17 cellular contexts compared by ENCODE assay signal in genomic region chr12:53961025-53961761, GRCh38. TPM values are rescaled to one million over a fixed set of nuclear protein-coding genes. Genes with fewer than 3 reads are reported as not detected.
DNase-seq lines count a peak whose midpoint lies in the region; TF ChIP-seq lines count a peak whose summit lies in the region.
"Had no signal": no experiment of that assay in that cellular context is flagged by ENCODE, and none has a peak within 500 bp of the region (broad histone marks: within the 10 kb centered on the region; RNA-seq: fewer than 3 reads in every experiment).

No MANE protein-coding gene starts in this region.

- TF ChIP-seq EP300 in SK-N-SH (IDR thresholded peaks at IDR 0.05; ENCODE audit: borderline replicate concordance in 1 of 2, low read depth in 1 of 2, low read length in 1 of 2) = no peak

- peaks cover 12% of the 10 kb centered on the region; the same call in 1 of the 2 replicates for H4K20me1 ChIP-seq in SK-N-SH (ENCODE audit: insufficient read depth)

- no peaks in the 10 kb centered on the region for H3F3A ChIP-seq in SK-N-SH (replicated peaks; ENCODE audit: insufficient read depth)

- H3K9ac ChIP-seq in SK-N-SH (no peak overlapping the region), skeletal muscle satellite cell (ENCODE audit: low read depth, low read length) (peak overlapping the region; percentile 70)

- WGBS in SK-N-SH (ENCODE audit: low lambda C conversion rate) = 14% methylated on average over 35 of the region's 72 CpGs

- no peaks in the 10 kb centered on the region for H3K9me2 ChIP-seq in SK-N-SH

- H3K27ac ChIP-seq in SK-N-SH (ENCODE audit: low read depth in 2 of 2, low read length in 1 of 2) = no peak overlapping the region
- H3K27ac ChIP-seq: heart left ventricle had no signal

- H3K36me3 ChIP-seq in SK-N-SH (replicated peaks in 1 of 2; ENCODE audit: control insufficient read depth in 1 of 2, insufficient read depth in 2 of 2, low read length in 1 of 2) (no peaks in the 10 kb centered on the region), skeletal muscle satellite cell (ENCODE audit: insufficient read depth, low read length) (no peaks in the 10 kb centered on the region)
- H3K36me3 ChIP-seq: heart left ventricle had no signal

- POLR2A ChIA-PET in SK-N-SH (lab: Yijun Ruan, JAX) = interaction anchor here (1.2 kb wide), 1 partner anchor 9 kb away, joined by 3 read pairs; no protein-coding TSS in a partner anchor

- DNase-seq in SK-N-SH = peak; percentile 80
- no peak for DNase-seq in fibroblast of mammary gland (ENCODE audit: low read depth)
- DNase-seq in MV-4-11 (lab: John Stamatoyannopoulos, UW) = no peak
- no peak for DNase-seq in DMS79 treated with DMSO at 0.1 percent for 48 hours (lab: John Stamatoyannopoulos, UW)
- DNase-seq: activated CD4-positive, alpha-beta T cell treated with anti-CD3 and anti-CD28 coated beads for 36 hours; activated T-cell treated with anti-CD3 and anti-CD28 coated beads, Interleukin-2, amount 50 U/mL, for 72 hours; CD4-positive, alpha-beta memory T cell; heart left ventricle; HFFc6; natural killer cell; NCI-H1092; small intestine; T-cell had no signal

- H3K4me3 ChIP-seq in SK-N-SH (ENCODE audit: low read depth in 2 of 2, low read length in 1 of 2) (no peak overlapping the region), fibroblast of mammary gland (ENCODE audit: control insufficient read depth, low read depth, low read length) (no peak overlapping the region), skeletal muscle satellite cell (ENCODE audit: low read length) (peak overlapping the region; percentile 62)
- H3K4me3 ChIP-seq: heart left ventricle had no signal

- CTCF ChIA-PET in SK-N-SH (lab: Yijun Ruan, JAX) = interaction anchor here (0.6 to 1.9 kb wide), 11 partner anchors 9 to 253 kb away, joined by 3 to 11 read pairs (median 3); partner anchors contain the start of genes HOXC10 and HOXC13

- H3K4me2 ChIP-seq in SK-N-SH (no peak overlapping the region), skeletal muscle satellite cell (ENCODE audit: low read length) (peak overlapping the region; percentile 68)

- H3K27me3 ChIP-seq in SK-N-SH (ENCODE audit: insufficient read depth) (peaks cover 98% of the 10 kb centered on the region), skeletal muscle satellite cell (ENCODE audit: control insufficient read depth, insufficient read depth, low read length) (no peaks in the 10 kb centered on the region)

- no peaks in the 10 kb centered on the region; a peak in 1 of 4 replicates for H3K4me1 ChIP-seq in SK-N-SH (ENCODE audit: control insufficient read depth in 1 of 2, insufficient read depth in 2 of 2, low read depth in 1 of 2, low read length in 1 of 2)
- peaks cover 48% of the 10 kb centered on the region for H3K4me1 ChIP-seq in skeletal muscle satellite cell (ENCODE audit: control insufficient read depth, insufficient read depth, low read length)

- no peaks in the 10 kb centered on the region for H3K79me2 ChIP-seq in SK-N-SH (ENCODE audit: insufficient read depth)

- TF ChIP-seq RAD21 in SK-N-SH (IDR thresholded peaks at IDR 0.05; ENCODE audit: low read length) = no peak

- peak; percentile 18; the same call in 1 of the 2 replicates for TF ChIP-seq CTCF in SK-N-SH (IDR thresholded peaks at IDR 0.05)
- peak; percentile 16 for TF ChIP-seq CTCF in fibroblast of mammary gland (conservative IDR thresholded peaks at IDR 0.05; ENCODE audit: control insufficient read depth, insufficient read depth, low read depth, low read length)

- no peak overlapping the region for H2AFZ ChIP-seq in SK-N-SH (ENCODE audit: low read depth)

- no peaks in the 10 kb centered on the region for H3K9me3 ChIP-seq in SK-N-SH
- no peaks in the 10 kb centered on the region for H3K9me3 ChIP-seq in skeletal muscle satellite cell (replicated peaks; ENCODE audit: low read length)
- H3K9me3 ChIP-seq: heart left ventricle had no signal

TF ChIP-seq in SK-N-SH, 30 proteins besides CTCF, POLR2A, EP300 and RAD21:
- no peak for TF ChIP-seq USF1 (IDR thresholded peaks at IDR 0.05; ENCODE audit: borderline replicate concordance, low read depth)
- no peak for TF ChIP-seq TCF12 (IDR thresholded peaks at IDR 0.05)
- no peak for TF ChIP-seq MEF2A (IDR thresholded peaks at IDR 0.05; ENCODE audit: borderline replicate concordance, low read depth)
- no peak for TF ChIP-seq GABPA (IDR thresholded peaks at IDR 0.05; ENCODE audit: low read depth)
- TF ChIP-seq PBX3 (IDR thresholded peaks at IDR 0.05) = no peak
- no peak for TF ChIP-seq ELF1 (IDR thresholded peaks at IDR 0.05)
- TF ChIP-seq TAF1 (IDR thresholded peaks at IDR 0.05; ENCODE audit: borderline replicate concordance, low read depth, low read length) = no peak

RNA-seq across cellular contexts. Expression of gene HOXC12, which starts 6.5 kb away (rescaled TPM):
- not detected in 2 replicates for polyA plus RNA-seq in SK-N-SH (2012; rRNA removed)
- polyA plus RNA-seq in SK-N-SH (2012; cell fraction: cytosol; rRNA removed) = not detected in 2 replicates
- polyA plus RNA-seq in SK-N-SH (2012; cell fraction: nucleus; rRNA removed) = not detected in 2 replicates
- not detected in 2 replicates for total RNA-seq in skeletal muscle satellite cell (2012; rRNA removed)
- total RNA-seq: activated CD4-positive, alpha-beta T cell treated with anti-CD3 and anti-CD28 coated beads for 36 hours; activated T-cell treated with anti-CD3 and anti-CD28 coated beads, Interleukin-2, amount 50 U/mL, for 72 hours; CD4-positive, alpha-beta memory T cell; heart left ventricle; HFFc6; left lobe of liver; natural killer cell; T-cell; temporal lobe had no signal
- polyA plus RNA-seq: CD4-positive, alpha-beta memory T cell; heart left ventricle; small intestine had no signal

RNA-seq across cellular contexts. Expression of gene HOXC11, which starts 11.7 kb away (rescaled TPM):
- not detected in 2 replicates for polyA plus RNA-seq in SK-N-SH (2012; rRNA removed)
- not detected in 2 replicates for polyA plus RNA-seq in SK-N-SH (2012; cell fraction: cytosol; rRNA removed)
- not detected in 2 replicates for polyA plus RNA-seq in SK-N-SH (2012; cell fraction: nucleus; rRNA removed)
- under 0.01 and 0.22 TPM in 2 replicates for total RNA-seq in skeletal muscle satellite cell (2012; rRNA removed)
- total RNA-seq: activated CD4-positive, alpha-beta T cell treated with anti-CD3 and anti-CD28 coated beads for 36 hours; activated T-cell treated with anti-CD3 and anti-CD28 coated beads, Interleukin-2, amount 50 U/mL, for 72 hours; CD4-positive, alpha-beta memory T cell; heart left ventricle; HT-29; left lobe of liver; natural killer cell; T-cell; temporal lobe had no signal
- polyA plus RNA-seq: CD4-positive, alpha-beta memory T cell; heart left ventricle had no signal

RNA-seq across cellular contexts. Expression of gene HOTAIR, which starts 13.6 kb away (rescaled TPM):
- not detected in 2 replicates for polyA plus RNA-seq in SK-N-SH (2012; rRNA removed)
- 0.01 TPM in 2 replicates for polyA plus RNA-seq in SK-N-SH (2012; cell fraction: cytosol; rRNA removed)
- polyA plus RNA-seq in SK-N-SH (2012; cell fraction: nucleus; rRNA removed) = not detected in 2 replicates
- 0.22 and 0.25 TPM in 2 replicates for total RNA-seq in skeletal muscle satellite cell (2012; rRNA removed)
- total RNA-seq: activated CD4-positive, alpha-beta T cell treated with anti-CD3 and anti-CD28 coated beads for 36 hours; activated T-cell treated with anti-CD3 and anti-CD28 coated beads, Interleukin-2, amount 50 U/mL, for 72 hours; CD4-positive, alpha-beta memory T cell; heart left ventricle; left lobe of liver; natural killer cell; T-cell; temporal lobe had no signal
- polyA plus RNA-seq: CD4-positive, alpha-beta memory T cell; heart left ventricle; small intestine had no signal

RNA-seq across cellular contexts. Expression of gene HOXC13, which starts 22.6 kb away (rescaled TPM):
- polyA plus RNA-seq in SK-N-SH (2012; rRNA removed) = not detected in 2 replicates
- polyA plus RNA-seq in SK-N-SH (2012; cell fraction: cytosol; rRNA removed) = not detected in 2 replicates
- not detected in 2 replicates for polyA plus RNA-seq in SK-N-SH (2012; cell fraction: nucleus; rRNA removed)
- 0.22 TPM in 1 of 2 replicates, not detected in the other for total RNA-seq in skeletal muscle satellite cell (2012; rRNA removed)
- total RNA-seq: activated CD4-positive, alpha-beta T cell treated with anti-CD3 and anti-CD28 coated beads for 36 hours; activated T-cell treated with anti-CD3 and anti-CD28 coated beads, Interleukin-2, amount 50 U/mL, for 72 hours; CD4-positive, alpha-beta memory T cell; heart left ventricle; HFFc6; left lobe of liver; natural killer cell; temporal lobe had no signal
- polyA plus RNA-seq: CD4-positive, alpha-beta memory T cell; heart left ventricle; small intestine had no signal

RNA-seq across cellular contexts. Expression of gene HOXC10, which starts 23.8 kb away (rescaled TPM):
- polyA plus RNA-seq in SK-N-SH (2012; rRNA removed) = 0.03 and 0.08 TPM in 2 replicates
- 0.04 TPM in 2 replicates for polyA plus RNA-seq in SK-N-SH (2012; cell fraction: cytosol; rRNA removed)
- polyA plus RNA-seq in SK-N-SH (2012; cell fraction: nucleus; rRNA removed) = not detected in 2 replicates
- total RNA-seq in skeletal muscle satellite cell (2012; rRNA removed) = 1.8 and 3.7 TPM in 2 replicates
- total RNA-seq: activated CD4-positive, alpha-beta T cell treated with anti-CD3 and anti-CD28 coated beads for 36 hours; activated T-cell treated with anti-CD3 and anti-CD28 coated beads, Interleukin-2, amount 50 U/mL, for 72 hours; CD4-positive, alpha-beta memory T cell; heart left ventricle; HT-29; natural killer cell; temporal lobe had no signal
- polyA plus RNA-seq: CD4-positive, alpha-beta memory T cell; heart left ventricle; small intestine had no signal
